10 cellular contexts compared by ENCODE assay signal in genomic region chr6:163705923-163706322, GRCh38.
A peak's percentile ranks its signal among the peaks of the same experiment; 100 is the strongest.
DNase-seq lines count a peak whose midpoint lies in the region; ATAC-seq and TF ChIP-seq lines count a peak whose summit lies in the region.
"Had no signal": no experiment of that assay in that cellular context is flagged by ENCODE, and none has a peak within 500 bp of the region (broad histone marks: within the 10 kb centered on the region; RNA-seq: fewer than 3 reads in every experiment).

No MANE protein-coding gene starts in this region.

- DNase-seq in heart left ventricle (no peak), activated gamma-delta T cell (lab: John Stamatoyannopoulos, UW) (no peak), NCI-H2029 treated with DMSO at 0.1 percent for 48 hours (lab: John Stamatoyannopoulos, UW) (no peak)
- no peak for DNase-seq in activated T-cell treated with anti-CD3 and anti-CD28 coated beads, Interleukin-2, amount 50 U/mL, for 48 hours
- DNase-seq: left lung had no signal

- peaks cover 10% of the 10 kb centered on the region; the same call in 1 of the 2 replicates for H3F3A ChIP-seq in OCI-LY1 (ENCODE audit: insufficient read depth, low read length)

- TF ChIP-seq POLR2A in heart left ventricle (IDR thresholded peaks at IDR 0.05): no peak

- H3K4me1 ChIP-seq in OCI-LY1 (ENCODE audit: insufficient read depth, low read length, severe bottlenecking) (peaks cover 66% of the 10 kb centered on the region), heart left ventricle (peaks cover 16 to 58% (median 49%) of the 10 kb centered on the region in 12 donors)
- H3K4me1 ChIP-seq: breast epithelium had no signal

- H3K27ac ChIP-seq in OCI-LY1 (ENCODE audit: low read depth, low read length, poor library complexity, severe bottlenecking) (peak overlapping the region; percentile 80), heart left ventricle (no peak overlapping the region)
- H3K27ac ChIP-seq: breast epithelium, left lung had no signal

- WGBS in heart left ventricle, 4 donors: 90 to 97% (median 94%) methylated on average over 9 of the region's 9 CpGs

- H4K20me1 ChIP-seq in OCI-LY1 (ENCODE audit: insufficient read depth, low read length): no peaks in the 10 kb centered on the region

- H3K36me3 ChIP-seq in OCI-LY1 (ENCODE audit: insufficient read depth, low read length) (no peaks in the 10 kb centered on the region), heart left ventricle (no peaks in the 10 kb centered on the region)
- H3K36me3 ChIP-seq: breast epithelium, left lung had no signal

- no peak overlapping the region for H2AFZ ChIP-seq in OCI-LY1 (ENCODE audit: low read length)

- H3K9ac ChIP-seq in OCI-LY1 (ENCODE audit: low read length): 0 out of 2 replicates have a peak overlapping the region, but pooled peaks have one; percentile 14

- no peak overlapping the region for H3K4me3 ChIP-seq in OCI-LY1 (ENCODE audit: low read depth, low read length, poor library complexity, severe bottlenecking)
- H3K4me3 ChIP-seq in heart left ventricle: no peak overlapping the region
- H3K4me3 ChIP-seq: breast epithelium, left lung had no signal

- peak; percentile 57 for ATAC-seq in GM18502 (IDR thresholded peaks at IDR 0.05; ENCODE audit: poor library complexity, unreplicated experiment)
- peak; percentile 49 for ATAC-seq in GM21367 (IDR thresholded peaks at IDR 0.05; ENCODE audit: unreplicated experiment)
- ATAC-seq in HG03060 (IDR thresholded peaks at IDR 0.05; ENCODE audit: low read depth, unreplicated experiment): peak; percentile 61
- ATAC-seq in heart left ventricle: no peak
- ATAC-seq: left lung had no signal

- no peak for TF ChIP-seq CTCF in OCI-LY1 (IDR thresholded peaks at IDR 0.05; ENCODE audit: low read length)
- no peak for TF ChIP-seq CTCF in heart left ventricle (IDR thresholded peaks at IDR 0.05)

- H3K9me3 ChIP-seq in OCI-LY1 (ENCODE audit: low read length) (no peaks in the 10 kb centered on the region), heart left ventricle (no peaks in the 10 kb centered on the region)
- H3K9me3 ChIP-seq: breast epithelium, left lung had no signal

- H3K27me3 ChIP-seq in OCI-LY1 (ENCODE audit: insufficient read depth, low read length) (no peaks in the 10 kb centered on the region), heart left ventricle (no peaks in the 10 kb centered on the region)
- H3K27me3 ChIP-seq: breast epithelium, left lung had no signal

- intact Hi-C loops in heart left ventricle (cut with DNase I): loop anchor here in 6 of 10 donors (5.0 to 10.0 kb wide), 7 partner anchors 91 to 399 kb away; no protein-coding TSS in a partner anchor

- H3K4me2 ChIP-seq in OCI-LY1 (ENCODE audit: low read length): peak overlapping the region; percentile 37

- no peaks in the 10 kb centered on the region for H3K9me2 ChIP-seq in OCI-LY1 (ENCODE audit: low read depth, low read length)

- H3K79me2 ChIP-seq in OCI-LY1 (ENCODE audit: insufficient read depth, low read length): no peaks in the 10 kb centered on the region

Comparison
In these comparisons a context has a peak if more than half of its experiments do, and no peak if none do; other contexts are left out.
1. ATAC-seq: peak in GM18502 (single experiment), GM21367 (single experiment) and HG03060 (single experiment); none in heart left ventricle (0 of 4).